Comparison of ENCODE assay signal across 1 cellular context in genomic region chr5:174599992-174600391, GRCh38.
TF ChIP-seq lines count a peak whose summit lies in the region.

No MANE protein-coding gene starts in this region.

TF ChIP-seq in HEK293, 187 proteins besides CTCF, POLR2A, EP300 and RAD21 (continued from another document):
- TF ChIP-seq ZBTB17 (tag by site-specific recombination; IDR thresholded peaks at IDR 0.05) (peak; percentile 53; the same call in 1 of the 2 replicates), ZNF394 (tag by site-specific recombination; IDR thresholded peaks at IDR 0.05; ENCODE audit: borderline replicate concordance) (peak; percentile 11; the same call in 1 of the 2 replicates), ZNF514 (tag by site-specific recombination; IDR thresholded peaks at IDR 0.05) (no peak), ZNF335 (tag by site-specific recombination; conservative IDR thresholded peaks at IDR 0.05) (peak; percentile 19; the same call in 1 of the 2 replicates), ZNF600 (tag by site-specific recombination; IDR thresholded peaks at IDR 0.05) (peak; percentile 99), ZNF366 (tag by site-specific recombination; conservative IDR thresholded peaks at IDR 0.05) (peak; percentile 57), HOXD13 (CRISPR knock-in tag; IDR thresholded peaks at IDR 0.05; ENCODE audit: borderline replicate concordance) (no peak), ZBTB7A (tag by site-specific recombination; IDR thresholded peaks at IDR 0.05; ENCODE audit: low read depth) (no peak)
- TF ChIP-seq, protein P1, sequence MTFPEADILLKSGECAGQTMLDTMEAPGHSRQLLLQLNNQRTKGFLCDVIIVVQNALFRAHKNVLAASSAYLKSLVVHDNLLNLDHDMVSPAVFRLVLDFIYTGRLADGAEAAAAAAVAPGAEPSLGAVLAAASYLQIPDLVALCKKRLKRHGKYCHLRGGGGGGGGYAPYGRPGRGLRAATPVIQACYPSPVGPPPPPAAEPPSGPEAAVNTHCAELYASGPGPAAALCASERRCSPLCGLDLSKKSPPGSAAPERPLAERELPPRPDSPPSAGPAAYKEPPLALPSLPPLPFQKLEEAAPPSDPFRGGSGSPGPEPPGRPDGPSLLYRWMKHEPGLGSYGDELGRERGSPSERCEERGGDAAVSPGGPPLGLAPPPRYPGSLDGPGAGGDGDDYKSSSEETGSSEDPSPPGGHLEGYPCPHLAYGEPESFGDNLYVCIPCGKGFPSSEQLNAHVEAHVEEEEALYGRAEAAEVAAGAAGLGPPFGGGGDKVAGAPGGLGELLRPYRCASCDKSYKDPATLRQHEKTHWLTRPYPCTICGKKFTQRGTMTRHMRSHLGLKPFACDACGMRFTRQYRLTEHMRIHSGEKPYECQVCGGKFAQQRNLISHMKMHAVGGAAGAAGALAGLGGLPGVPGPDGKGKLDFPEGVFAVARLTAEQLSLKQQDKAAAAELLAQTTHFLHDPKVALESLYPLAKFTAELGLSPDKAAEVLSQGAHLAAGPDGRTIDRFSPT (tag by site-specific recombination; IDR thresholded peaks at IDR 0.05) = no peak
